Comparison of ENCODE assay signal across 10 cellular contexts in genomic region chr5:134509308-134510040, GRCh38. TPM values are rescaled to one million over a fixed set of nuclear protein-coding genes. Genes with fewer than 3 reads are reported as not detected.
DNase-seq lines count a peak whose midpoint lies in the region; ATAC-seq and TF ChIP-seq lines count a peak whose summit lies in the region.
"Had no signal": no experiment of that assay in that cellular context is flagged by ENCODE, and none has a peak within 500 bp of the region (broad histone marks: within the 10 kb centered on the region; RNA-seq: fewer than 3 reads in every experiment).

No MANE protein-coding gene starts in this region.

- H3K4me1 ChIP-seq in HAP-1, result no peaks in the 10 kb centered on the region; the same call in 1 of the 2 replicates

- no peak overlapping the region for H3K4me3 ChIP-seq in HAP-1

- H3K27ac Mint-ChIP-seq in central memory CD8-positive, alpha-beta T cell (ENCODE audit: low read depth), result peak overlapping the region; percentile 76

- H3K4me3 Mint-ChIP-seq in central memory CD8-positive, alpha-beta T cell, result no peak overlapping the region
- H3K4me3 Mint-ChIP-seq: activated naive CD8-positive, alpha-beta T cell treated with anti-CD3 and anti-CD28 coated beads for 36 hours had no signal

- intact Hi-C loops in posterior vena cava (cut with DNase I), result no loop called here

- H3K36me3 ChIP-seq in HAP-1 (replicated peaks), result no peaks in the 10 kb centered on the region

- no peak for TF ChIP-seq CTCF in GM13976 (IDR thresholded peaks at IDR 0.05; ENCODE audit: borderline replicate concordance, control extremely low read depth, extremely low read depth, insufficient read depth, missing control alignments)

- no peaks in the 10 kb centered on the region for H3K27me3 ChIP-seq in HAP-1 (ENCODE audit: low read depth)

- H3K4me1 Mint-ChIP-seq in central memory CD8-positive, alpha-beta T cell, result no peaks in the 10 kb centered on the region

- peak; percentile 15 for DNase-seq in GDM1 (lab: John Stamatoyannopoulos, UW)
- DNase-seq in NCI-H82 treated with DMSO at 0.1 percent for 48 hours (lab: John Stamatoyannopoulos, UW; ENCODE audit: unreplicated experiment), result peak; percentile 95
- no peak for DNase-seq in central memory CD8-positive, alpha-beta T cell (ENCODE audit: low spot score in 2 of 2)
- peak; percentile 40 for DNase-seq in posterior vena cava (ENCODE audit: low spot score)
- DNase-seq in NCI-H2196 treated with DMSO at 0.1 percent for 48 hours (lab: John Stamatoyannopoulos, UW; ENCODE audit: unreplicated experiment), result no peak
- DNase-seq in GM13976 (ENCODE audit: low spot score), result no peak
- no peak for DNase-seq in HAP-1 (ENCODE audit: low spot score in 2 of 2)
- DNase-seq: activated naive CD8-positive, alpha-beta T cell treated with anti-CD3 and anti-CD28 coated beads for 36 hours; left colon had no signal

- ATAC-seq in central memory CD8-positive, alpha-beta T cell (replicated peaks; ENCODE audit: extremely low read depth, poor library complexity, severe bottlenecking), result no peak
- no peak for ATAC-seq in GM19467 (IDR thresholded peaks at IDR 0.05; ENCODE audit: unreplicated experiment)
- ATAC-seq: left colon had no signal

- no peaks in the 10 kb centered on the region for H3K27me3 Mint-ChIP-seq in central memory CD8-positive, alpha-beta T cell
- H3K27me3 Mint-ChIP-seq: activated naive CD8-positive, alpha-beta T cell treated with anti-CD3 and anti-CD28 coated beads for 36 hours had no signal

- no peaks in the 10 kb centered on the region for H3K9me3 Mint-ChIP-seq in central memory CD8-positive, alpha-beta T cell
- H3K9me3 Mint-ChIP-seq: activated naive CD8-positive, alpha-beta T cell treated with anti-CD3 and anti-CD28 coated beads for 36 hours had no signal

- H3K9me3 ChIP-seq in HAP-1, result no peaks in the 10 kb centered on the region

- peaks cover 5% of the 10 kb centered on the region for H3K36me3 Mint-ChIP-seq in central memory CD8-positive, alpha-beta T cell (ENCODE audit: insufficient read depth)
- H3K36me3 Mint-ChIP-seq: activated naive CD8-positive, alpha-beta T cell treated with anti-CD3 and anti-CD28 coated beads for 36 hours had no signal

- in situ Hi-C loops in GM13976 (cut with MboI; ENCODE audit: low sequenced_read_pairs, unreplicated experiment), result no loop called here
- in situ Hi-C loops in HAP-1 (cut with MboI; ENCODE audit: low sequenced_read_pairs), result no loop called here

RNA-seq across cellular contexts. Expression of gene JADE2, which starts 16.0 kb away (rescaled TPM):
- total RNA-seq in posterior vena cava, result 10 to 100 TPM; 38.4 to 41.1 TPM

Comparison
In these comparisons a context has a peak if more than half of its experiments do, and no peak if none do; other contexts are left out.
1. DNase-seq: peak in GDM1 (single experiment), NCI-H82 treated with DMSO at 0.1 percent for 48 hours (single experiment) and posterior vena cava (single experiment); none in central memory CD8-positive, alpha-beta T cell (0 of 2), NCI-H2196 treated with DMSO at 0.1 percent for 48 hours (single experiment), GM13976 (single experiment) and HAP-1 (0 of 2).